ENCODE assay signal across 1 cellular context in the genomic region with DNA sequence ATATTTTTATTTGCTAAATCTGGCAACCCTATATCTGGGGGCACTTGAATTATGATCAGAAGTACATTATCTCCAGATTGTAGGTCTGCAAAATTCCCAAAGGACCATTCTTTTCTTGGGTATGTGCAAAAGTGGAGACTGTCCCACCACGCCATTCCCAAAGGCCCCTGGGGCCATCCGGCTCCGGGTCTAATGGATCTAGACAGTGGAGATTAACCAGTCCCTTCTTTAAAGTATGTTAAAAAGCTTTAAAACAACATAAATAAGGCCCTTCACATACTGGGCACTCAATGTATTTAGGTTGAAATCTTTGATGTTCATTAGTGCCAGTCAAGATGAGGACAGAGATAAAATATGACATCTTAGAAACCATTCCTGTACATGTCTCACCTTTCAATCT.
TF ChIP-seq lines count a peak whose summit lies in the region.

No MANE protein-coding gene starts in this region.

TF ChIP-seq in GM23338, 12 proteins besides CTCF, POLR2A, EP300 and RAD21 (continued from another document):
- TF ChIP-seq, protein P1, sequence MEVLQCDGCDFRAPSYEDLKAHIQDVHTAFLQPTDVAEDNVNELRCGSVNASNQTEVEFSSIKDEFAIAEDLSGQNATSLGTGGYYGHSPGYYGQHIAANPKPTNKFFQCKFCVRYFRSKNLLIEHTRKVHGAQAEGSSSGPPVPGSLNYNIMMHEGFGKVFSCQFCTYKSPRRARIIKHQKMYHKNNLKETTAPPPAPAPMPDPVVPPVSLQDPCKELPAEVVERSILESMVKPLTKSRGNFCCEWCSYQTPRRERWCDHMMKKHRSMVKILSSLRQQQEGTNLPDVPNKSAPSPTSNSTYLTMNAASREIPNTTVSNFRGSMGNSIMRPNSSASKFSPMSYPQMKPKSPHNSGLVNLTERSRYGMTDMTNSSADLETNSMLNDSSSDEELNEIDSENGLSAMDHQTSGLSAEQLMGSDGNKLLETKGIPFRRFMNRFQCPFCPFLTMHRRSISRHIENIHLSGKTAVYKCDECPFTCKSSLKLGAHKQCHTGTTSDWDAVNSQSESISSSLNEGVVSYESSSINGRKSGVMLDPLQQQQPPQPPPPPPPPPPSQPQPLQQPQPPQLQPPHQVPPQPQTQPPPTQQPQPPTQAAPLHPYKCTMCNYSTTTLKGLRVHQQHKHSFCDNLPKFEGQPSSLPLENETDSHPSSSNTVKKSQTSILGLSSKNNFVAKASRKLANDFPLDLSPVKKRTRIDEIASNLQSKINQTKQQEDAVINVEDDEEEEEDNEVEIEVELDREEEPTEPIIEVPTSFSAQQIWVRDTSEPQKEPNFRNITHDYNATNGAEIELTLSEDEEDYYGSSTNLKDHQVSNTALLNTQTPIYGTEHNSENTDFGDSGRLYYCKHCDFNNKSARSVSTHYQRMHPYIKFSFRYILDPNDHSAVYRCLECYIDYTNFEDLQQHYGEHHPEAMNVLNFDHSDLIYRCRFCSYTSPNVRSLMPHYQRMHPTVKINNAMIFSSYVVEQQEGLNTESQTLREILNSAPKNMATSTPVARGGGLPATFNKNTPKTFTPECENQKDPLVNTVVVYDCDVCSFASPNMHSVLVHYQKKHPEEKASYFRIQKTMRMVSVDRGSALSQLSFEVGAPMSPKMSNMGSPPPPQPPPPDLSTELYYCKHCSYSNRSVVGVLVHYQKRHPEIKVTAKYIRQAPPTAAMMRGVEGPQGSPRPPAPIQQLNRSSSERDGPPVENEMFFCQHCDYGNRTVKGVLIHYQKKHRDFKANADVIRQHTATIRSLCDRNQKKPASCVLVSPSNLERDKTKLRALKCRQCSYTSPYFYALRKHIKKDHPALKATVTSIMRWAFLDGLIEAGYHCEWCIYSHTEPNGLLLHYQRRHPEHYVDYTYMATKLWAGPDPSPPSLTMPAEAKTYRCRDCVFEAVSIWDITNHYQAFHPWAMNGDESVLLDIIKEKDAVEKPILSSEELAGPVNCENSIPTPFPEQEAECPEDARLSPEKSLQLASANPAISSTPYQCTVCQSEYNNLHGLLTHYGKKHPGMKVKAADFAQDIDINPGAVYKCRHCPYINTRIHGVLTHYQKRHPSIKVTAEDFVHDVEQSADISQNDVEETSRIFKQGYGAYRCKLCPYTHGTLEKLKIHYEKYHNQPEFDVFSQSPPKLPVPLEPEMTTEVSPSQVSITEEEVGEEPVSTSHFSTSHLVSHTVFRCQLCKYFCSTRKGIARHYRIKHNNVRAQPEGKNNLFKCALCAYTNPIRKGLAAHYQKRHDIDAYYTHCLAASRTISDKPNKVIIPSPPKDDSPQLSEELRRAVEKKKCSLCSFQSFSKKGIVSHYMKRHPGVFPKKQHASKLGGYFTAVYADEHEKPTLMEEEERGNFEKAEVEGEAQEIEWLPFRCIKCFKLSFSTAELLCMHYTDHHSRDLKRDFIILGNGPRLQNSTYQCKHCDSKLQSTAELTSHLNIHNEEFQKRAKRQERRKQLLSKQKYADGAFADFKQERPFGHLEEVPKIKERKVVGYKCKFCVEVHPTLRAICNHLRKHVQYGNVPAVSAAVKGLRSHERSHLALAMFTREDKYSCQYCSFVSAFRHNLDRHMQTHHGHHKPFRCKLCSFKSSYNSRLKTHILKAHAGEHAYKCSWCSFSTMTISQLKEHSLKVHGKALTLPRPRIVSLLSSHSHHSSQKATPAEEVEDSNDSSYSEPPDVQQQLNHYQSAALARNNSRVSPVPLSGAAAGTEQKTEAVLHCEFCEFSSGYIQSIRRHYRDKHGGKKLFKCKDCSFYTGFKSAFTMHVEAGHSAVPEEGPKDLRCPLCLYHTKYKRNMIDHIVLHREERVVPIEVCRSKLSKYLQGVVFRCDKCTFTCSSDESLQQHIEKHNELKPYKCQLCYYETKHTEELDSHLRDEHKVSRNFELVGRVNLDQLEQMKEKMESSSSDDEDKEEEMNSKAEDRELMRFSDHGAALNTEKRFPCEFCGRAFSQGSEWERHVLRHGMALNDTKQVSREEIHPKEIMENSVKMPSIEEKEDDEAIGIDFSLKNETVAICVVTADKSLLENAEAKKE (CRISPR knock-in tag; IDR thresholded peaks at IDR 0.05) = no peak
- no peak for TF ChIP-seq EZH2 (IDR thresholded peaks at IDR 0.05; ENCODE audit: low read depth, unreplicated experiment)
- TF ChIP-seq CREB1 (CRISPR knock-in tag; IDR thresholded peaks at IDR 0.05; ENCODE audit: low read depth) = no peak
- TF ChIP-seq, protein P2, sequence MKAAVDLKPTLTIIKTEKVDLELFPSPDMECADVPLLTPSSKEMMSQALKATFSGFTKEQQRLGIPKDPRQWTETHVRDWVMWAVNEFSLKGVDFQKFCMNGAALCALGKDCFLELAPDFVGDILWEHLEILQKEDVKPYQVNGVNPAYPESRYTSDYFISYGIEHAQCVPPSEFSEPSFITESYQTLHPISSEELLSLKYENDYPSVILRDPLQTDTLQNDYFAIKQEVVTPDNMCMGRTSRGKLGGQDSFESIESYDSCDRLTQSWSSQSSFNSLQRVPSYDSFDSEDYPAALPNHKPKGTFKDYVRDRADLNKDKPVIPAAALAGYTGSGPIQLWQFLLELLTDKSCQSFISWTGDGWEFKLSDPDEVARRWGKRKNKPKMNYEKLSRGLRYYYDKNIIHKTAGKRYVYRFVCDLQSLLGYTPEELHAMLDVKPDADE (IDR thresholded peaks at IDR 0.05) = no peak
- no peak for TF ChIP-seq POLR2AphosphoS5 (IDR thresholded peaks at IDR 0.05; ENCODE audit: low read depth)
- no peak for TF ChIP-seq STAT1 (IDR thresholded peaks at IDR 0.05; ENCODE audit: unreplicated experiment)
- TF ChIP-seq, protein P3, sequence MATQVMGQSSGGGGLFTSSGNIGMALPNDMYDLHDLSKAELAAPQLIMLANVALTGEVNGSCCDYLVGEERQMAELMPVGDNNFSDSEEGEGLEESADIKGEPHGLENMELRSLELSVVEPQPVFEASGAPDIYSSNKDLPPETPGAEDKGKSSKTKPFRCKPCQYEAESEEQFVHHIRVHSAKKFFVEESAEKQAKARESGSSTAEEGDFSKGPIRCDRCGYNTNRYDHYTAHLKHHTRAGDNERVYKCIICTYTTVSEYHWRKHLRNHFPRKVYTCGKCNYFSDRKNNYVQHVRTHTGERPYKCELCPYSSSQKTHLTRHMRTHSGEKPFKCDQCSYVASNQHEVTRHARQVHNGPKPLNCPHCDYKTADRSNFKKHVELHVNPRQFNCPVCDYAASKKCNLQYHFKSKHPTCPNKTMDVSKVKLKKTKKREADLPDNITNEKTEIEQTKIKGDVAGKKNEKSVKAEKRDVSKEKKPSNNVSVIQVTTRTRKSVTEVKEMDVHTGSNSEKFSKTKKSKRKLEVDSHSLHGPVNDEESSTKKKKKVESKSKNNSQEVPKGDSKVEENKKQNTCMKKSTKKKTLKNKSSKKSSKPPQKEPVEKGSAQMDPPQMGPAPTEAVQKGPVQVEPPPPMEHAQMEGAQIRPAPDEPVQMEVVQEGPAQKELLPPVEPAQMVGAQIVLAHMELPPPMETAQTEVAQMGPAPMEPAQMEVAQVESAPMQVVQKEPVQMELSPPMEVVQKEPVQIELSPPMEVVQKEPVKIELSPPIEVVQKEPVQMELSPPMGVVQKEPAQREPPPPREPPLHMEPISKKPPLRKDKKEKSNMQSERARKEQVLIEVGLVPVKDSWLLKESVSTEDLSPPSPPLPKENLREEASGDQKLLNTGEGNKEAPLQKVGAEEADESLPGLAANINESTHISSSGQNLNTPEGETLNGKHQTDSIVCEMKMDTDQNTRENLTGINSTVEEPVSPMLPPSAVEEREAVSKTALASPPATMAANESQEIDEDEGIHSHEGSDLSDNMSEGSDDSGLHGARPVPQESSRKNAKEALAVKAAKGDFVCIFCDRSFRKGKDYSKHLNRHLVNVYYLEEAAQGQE (IDR thresholded peaks at IDR 0.05; ENCODE audit: unreplicated experiment) = no peak
- no peak for TF ChIP-seq JUNB (IDR thresholded peaks at IDR 0.05; ENCODE audit: unreplicated experiment)
- TF ChIP-seq ZNF331 (CRISPR knock-in tag; IDR thresholded peaks at IDR 0.05; ENCODE audit: low read depth) = no peak
TF ChIP-seq in GM23338: peak in this region for 0.
